Comparison of ENCODE assay signal across 14 cellular contexts in the genomic region with DNA sequence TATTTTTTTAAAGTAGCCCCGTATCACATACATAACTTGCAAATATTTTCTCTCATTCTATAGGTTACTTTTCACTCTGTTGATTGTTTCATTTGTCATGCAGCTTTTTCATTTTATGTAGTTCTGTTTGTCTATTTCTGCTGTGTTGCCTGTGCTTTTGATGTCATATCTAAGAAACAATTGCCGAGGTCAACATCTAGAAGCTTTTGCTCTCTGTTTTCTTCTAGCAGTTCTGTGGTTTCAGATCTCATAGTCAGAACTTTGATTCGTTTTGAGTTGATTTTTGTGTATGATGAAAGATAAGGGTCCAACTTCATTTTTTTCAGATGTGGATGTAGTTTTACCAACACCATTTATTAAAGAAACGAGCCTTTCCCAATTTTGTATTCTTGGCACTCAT.
A peak's percentile ranks its signal among the peaks of the same experiment; 100 is the strongest.
DNase-seq lines count a peak whose midpoint lies in the region; ATAC-seq and TF ChIP-seq lines count a peak whose summit lies in the region.
"Had no signal": no experiment of that assay in that cellular context is flagged by ENCODE, and none has a peak within 500 bp of the region (broad histone marks: within the 10 kb centered on the region; RNA-seq: fewer than 3 reads in every experiment).

No MANE protein-coding gene starts in this region.

- peak overlapping the region; percentile 21 for H3K4me3 ChIP-seq in DOHH2 (ENCODE audit: low read length)
- H3K4me3 ChIP-seq: BLaER1 treated with 17β-estradiol and CSF1 and Interleukin-3, amounts not matched to agents 10 nM and 100 nM had no signal

- peaks cover 14% of the 10 kb centered on the region for H3K4me1 ChIP-seq in DOHH2 (ENCODE audit: control insufficient read depth, low read length)

- H3K4me2 ChIP-seq in DOHH2 (ENCODE audit: low read length): peak overlapping the region; percentile 44

- H3K36me3 Mint-ChIP-seq in activated CD4-positive, alpha-beta T cell treated with anti-CD3 and anti-CD28 coated beads for 36 hours (ENCODE audit: low read depth): peaks cover 2% of the 10 kb centered on the region
- H3K36me3 Mint-ChIP-seq in activated B cell treated with CpG ODN at 0.5 μM for 24 hours (ENCODE audit: low read depth): peaks cover 4% of the 10 kb centered on the region
- H3K36me3 Mint-ChIP-seq in stimulated activated memory B cell treated with anti-CD40 and anti-IgM and Interleukin-4, amounts not matched to agents 10 μg/mL and 1 μg/mL and 100 μg/mL, for 72 hours: no peaks in the 10 kb centered on the region
- H3K36me3 Mint-ChIP-seq: CD8-positive, alpha-beta T cell had no signal

- no peaks in the 10 kb centered on the region for H3K27me3 Mint-ChIP-seq in activated CD4-positive, alpha-beta T cell treated with anti-CD3 and anti-CD28 coated beads for 36 hours
- H3K27me3 Mint-ChIP-seq in activated B cell treated with CpG ODN at 0.5 μM for 24 hours: no peaks in the 10 kb centered on the region
- H3K27me3 Mint-ChIP-seq in stimulated activated memory B cell treated with anti-CD40 and anti-IgM and Interleukin-4, amounts not matched to agents 10 μg/mL and 1 μg/mL and 100 μg/mL, for 72 hours: no peaks in the 10 kb centered on the region

- peak; percentile 42 for ATAC-seq in activated CD4-positive, alpha-beta T cell treated with anti-CD3 and anti-CD28 coated beads for 36 hours
- no peak for ATAC-seq in activated B cell treated with CpG ODN at 0.5 μM for 24 hours (ENCODE audit: low read depth)
- ATAC-seq in stimulated activated memory B cell treated with anti-CD40 and anti-IgM and Interleukin-4, amounts not matched to agents 10 μg/mL and 1 μg/mL and 100 μg/mL, for 72 hours: no peak
- ATAC-seq: CD8-positive, alpha-beta T cell; HepG2 had no signal

- POLR2A ChIA-PET in activated CD4-positive, alpha-beta T cell treated with anti-CD3 and anti-CD28 coated beads for 36 hours (lab: Charles Lee): no interaction called here
- POLR2A ChIA-PET in activated B cell treated with CpG ODN at 0.5 μM for 24 hours (lab: Charles Lee): no interaction called here

- no peaks in the 10 kb centered on the region for H4K20me1 ChIP-seq in DOHH2 (ENCODE audit: control insufficient read depth, insufficient read depth, low read depth, low read length)
- H4K20me1 ChIP-seq: BLaER1 treated with 17β-estradiol and CSF1 and Interleukin-3, amounts not matched to agents 10 nM and 100 nM had no signal

- H3K27ac Mint-ChIP-seq in activated CD4-positive, alpha-beta T cell treated with anti-CD3 and anti-CD28 coated beads for 36 hours: no peak overlapping the region
- H3K27ac Mint-ChIP-seq in activated B cell treated with CpG ODN at 0.5 μM for 24 hours: peak overlapping the region; percentile 74
- peak overlapping the region; percentile 63 for H3K27ac Mint-ChIP-seq in stimulated activated memory B cell treated with anti-CD40 and anti-IgM and Interleukin-4, amounts not matched to agents 10 μg/mL and 1 μg/mL and 100 μg/mL, for 72 hours
- H3K27ac Mint-ChIP-seq: CD8-positive, alpha-beta T cell; H9 had no signal

- no peaks in the 10 kb centered on the region for H3K9me3 ChIP-seq in DOHH2 (ENCODE audit: control insufficient read depth, insufficient read depth, low read length)

- CTCF ChIA-PET in activated CD4-positive, alpha-beta T cell treated with anti-CD3 and anti-CD28 coated beads for 36 hours (lab: Charles Lee): no interaction called here
- CTCF ChIA-PET in activated B cell treated with CpG ODN at 0.5 μM for 24 hours (lab: Charles Lee): no interaction called here

- H3K36me3 ChIP-seq in DOHH2 (ENCODE audit: control insufficient read depth, low read length): no peaks in the 10 kb centered on the region
- H3K36me3 ChIP-seq: BLaER1 treated with 17β-estradiol and CSF1 and Interleukin-3, amounts not matched to agents 10 nM and 100 nM had no signal

- TF ChIP-seq CTCF in DOHH2 (IDR thresholded peaks at IDR 0.05; ENCODE audit: low read depth, low read length, poor library complexity, severe bottlenecking): no peak
- TF ChIP-seq CTCF in activated B cell treated with CpG ODN at 0.5 μM for 24 hours (IDR thresholded peaks at IDR 0.05): no peak

- H3K27ac ChIP-seq in DOHH2 (ENCODE audit: low read depth, low read length): no peak overlapping the region
- H3K27ac ChIP-seq: 22Rv1; BLaER1 treated with 17β-estradiol and CSF1 and Interleukin-3, amounts not matched to agents 10 nM and 100 nM had no signal

- no peaks in the 10 kb centered on the region for H3K79me2 ChIP-seq in DOHH2 (ENCODE audit: control insufficient read depth, low read length)

- H3K9me2 ChIP-seq in DOHH2 (replicated peaks; ENCODE audit: control insufficient read depth, low read length): no peaks in the 10 kb centered on the region

- no peaks in the 10 kb centered on the region for H3K9me3 Mint-ChIP-seq in activated CD4-positive, alpha-beta T cell treated with anti-CD3 and anti-CD28 coated beads for 36 hours (ENCODE audit: low read depth)
- peaks cover 2% of the 10 kb centered on the region for H3K9me3 Mint-ChIP-seq in activated B cell treated with CpG ODN at 0.5 μM for 24 hours
- H3K9me3 Mint-ChIP-seq in stimulated activated memory B cell treated with anti-CD40 and anti-IgM and Interleukin-4, amounts not matched to agents 10 μg/mL and 1 μg/mL and 100 μg/mL, for 72 hours: no peaks in the 10 kb centered on the region
- H3K9me3 Mint-ChIP-seq: CD8-positive, alpha-beta T cell had no signal

- H3F3A ChIP-seq in DOHH2 (ENCODE audit: control insufficient read depth, insufficient read depth): no peaks in the 10 kb centered on the region

- no peak for DNase-seq in activated CD4-positive, alpha-beta T cell treated with anti-CD3 and anti-CD28 coated beads for 36 hours
- DNase-seq in activated CD4-positive, alpha-beta T cell treated with anti-CD3 and anti-CD28 coated beads, Interleukin-2, amount 50 U/mL, for 48 hours: no peak
- no peak for DNase-seq in activated B cell treated with CpG ODN at 0.5 μM for 24 hours
- DNase-seq in kidney tubule cell (ENCODE audit: low spot score): no peak
- no peak for DNase-seq in DMS114 treated with DMSO at 0.1 percent for 48 hours (lab: John Stamatoyannopoulos, UW; ENCODE audit: unreplicated experiment)
- DNase-seq: CD8-positive, alpha-beta T cell; DMS 273 treated with DMSO at 0.1 percent for 48 hours; GDM1; H9 had no signal

- peaks cover 15% of the 10 kb centered on the region for H3K4me1 Mint-ChIP-seq in activated CD4-positive, alpha-beta T cell treated with anti-CD3 and anti-CD28 coated beads for 36 hours
- peaks cover 38% of the 10 kb centered on the region for H3K4me1 Mint-ChIP-seq in activated B cell treated with CpG ODN at 0.5 μM for 24 hours
- H3K4me1 Mint-ChIP-seq in stimulated activated memory B cell treated with anti-CD40 and anti-IgM and Interleukin-4, amounts not matched to agents 10 μg/mL and 1 μg/mL and 100 μg/mL, for 72 hours: peaks cover 29% of the 10 kb centered on the region

- H3K4me3 Mint-ChIP-seq in activated CD4-positive, alpha-beta T cell treated with anti-CD3 and anti-CD28 coated beads for 36 hours: no peak overlapping the region
- H3K4me3 Mint-ChIP-seq in activated B cell treated with CpG ODN at 0.5 μM for 24 hours: peak overlapping the region; percentile 55
- no peak overlapping the region for H3K4me3 Mint-ChIP-seq in stimulated activated memory B cell treated with anti-CD40 and anti-IgM and Interleukin-4, amounts not matched to agents 10 μg/mL and 1 μg/mL and 100 μg/mL, for 72 hours
- H3K4me3 Mint-ChIP-seq: CD8-positive, alpha-beta T cell; H9 had no signal

- no peaks in the 10 kb centered on the region for H3K27me3 ChIP-seq in DOHH2 (ENCODE audit: control insufficient read depth, low read length)
- H3K27me3 ChIP-seq: BLaER1 treated with 17β-estradiol and CSF1 and Interleukin-3, amounts not matched to agents 10 nM and 100 nM had no signal

- intact Hi-C loops in activated CD4-positive, alpha-beta T cell treated with anti-CD3 and anti-CD28 coated beads for 36 hours (cut with DNase I, micrococcal nuclease): no loop called here
- intact Hi-C loops in activated B cell treated with CpG ODN at 0.5 μM for 24 hours (cut with micrococcal nuclease): no loop called here
